In the genomic region with DNA sequence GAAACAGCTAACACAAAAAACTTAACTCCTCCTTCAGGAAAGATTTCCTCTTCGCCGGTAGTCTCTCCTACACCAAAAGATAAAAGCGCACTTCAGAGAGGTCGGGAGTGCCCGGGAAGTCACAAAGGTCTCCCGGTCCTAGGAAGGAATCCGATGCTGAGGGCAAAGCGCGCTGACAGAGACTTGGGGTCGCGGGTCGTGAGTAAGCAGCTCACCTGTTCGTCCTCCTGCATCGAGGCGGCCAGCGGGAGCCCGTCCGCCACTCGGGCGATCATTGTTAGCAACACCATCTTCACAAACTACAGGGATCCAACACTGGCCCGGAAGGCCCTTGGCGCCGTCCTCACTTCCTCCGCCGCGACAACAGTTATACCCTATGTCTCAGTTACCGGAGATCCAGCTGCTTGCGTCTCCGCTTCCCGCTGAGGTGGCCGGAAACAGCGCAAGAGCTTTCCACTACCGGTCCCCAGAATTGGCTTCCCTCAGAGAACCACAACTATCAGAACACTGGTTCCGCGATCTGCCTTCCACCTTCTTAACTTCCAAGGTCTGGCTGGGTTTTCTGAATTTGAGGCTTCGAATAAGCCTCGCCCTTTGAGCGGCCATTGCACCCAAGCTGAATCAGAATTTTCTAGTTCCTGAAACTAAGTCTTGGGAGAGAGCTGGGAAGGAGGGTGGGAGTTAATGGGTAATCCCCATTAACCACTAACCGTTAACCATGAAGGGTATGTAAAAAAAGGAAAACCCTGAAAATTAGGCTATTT, we compare ENCODE assay signal across 8 cellular contexts. TPM values are rescaled to one million over a fixed set of nuclear protein-coding genes. Genes with fewer than 3 reads are reported as not detected.
DNase-seq lines count a peak whose midpoint lies in the region; ATAC-seq and TF ChIP-seq lines count a peak whose summit lies in the region.

A gene (minus strand): TSS at position 429 of the 764 bp plus-strand sequence. CDS start 139 bp downstream, at position 290.

- DNase-seq in NCI-H1105 (lab: John Stamatoyannopoulos, UW) (peak; percentile 92), SKM-1 (lab: John Stamatoyannopoulos, UW; ENCODE audit: unreplicated experiment) (peak; percentile 93), glutamatergic neuron (peak; percentile 83), osteoblast (ENCODE audit: insufficient read length, low spot score, missing footprints) (peak; percentile 86), testis (peak; percentile 91)
- peak; percentile 88 to 91 for DNase-seq in activated naive CD4-positive, alpha-beta T cell treated with anti-CD3 and anti-CD28 coated beads, Interleukin-2, amount 50 U/mL, for 72 hours (ENCODE audit: low spot score in 2 of 2)

- H3K4me1 ChIP-seq in osteoblast (ENCODE audit: insufficient read depth, low read length) (peaks cover 25% of the 10 kb centered on the region), testis (peaks cover 7% of the 10 kb centered on the region)

- peak within 1 kb of the TSS; percentile 92 for H3K4me3 ChIP-seq in osteoblast (ENCODE audit: insufficient read depth, low read length)
- H3K4me3 ChIP-seq in testis: peak within 1 kb of the TSS; percentile 85 to 89

- TF ChIP-seq CTCF in glutamatergic neuron (IDR thresholded peaks at IDR 0.05; ENCODE audit: partially characterized antibody, unreplicated experiment) (no peak), osteoblast (IDR thresholded peaks at IDR 0.05; ENCODE audit: extremely low read depth, low read depth, low read length) (no peak), testis (IDR thresholded peaks at IDR 0.05) (peak in 1 of 3 experiments; percentile 10)

- peak; percentile 99 for ATAC-seq in HG02642 (IDR thresholded peaks at IDR 0.05; ENCODE audit: poor library complexity, unreplicated experiment)
- ATAC-seq in activated naive CD4-positive, alpha-beta T cell treated with anti-CD3 and anti-CD28 coated beads, Interleukin-2, amount 50 U/mL, for 72 hours: peak; percentile 99 to 100

- peak within 1 kb of the TSS; percentile 99 for H3K4me3 Mint-ChIP-seq in glutamatergic neuron (ENCODE audit: unreplicated experiment)

- H3K27me3 Mint-ChIP-seq in glutamatergic neuron (ENCODE audit: unreplicated experiment): peaks cover 4% of the 10 kb centered on the region

- peak within 1 kb of the TSS; percentile 79 for H3K4me2 ChIP-seq in osteoblast (ENCODE audit: insufficient read depth, low read length)

- H3K9me3 ChIP-seq in osteoblast (ENCODE audit: low read depth, low read length) (no peaks in the 10 kb centered on the region), testis (no peaks in the 10 kb centered on the region)

- H3K36me3 ChIP-seq in osteoblast (ENCODE audit: insufficient read depth, low read length) (no peaks in the 10 kb centered on the region), testis (ENCODE audit: low read depth, missing control alignments) (no peaks in the 10 kb centered on the region)

- TF ChIP-seq POLR2A in GM10847 (IDR thresholded peaks at IDR 0.05; ENCODE audit: extremely low read depth, insufficient read length) (peak; percentile 87), testis (IDR thresholded peaks at IDR 0.05) (peak; percentile 68)

- intact Hi-C loops in testis (cut with DNase I; ENCODE audit: low total_unique reads): no loop called here

- peak within 1 kb of the TSS; percentile 89 for H2AFZ ChIP-seq in osteoblast (ENCODE audit: low read length)

- peaks cover 11 to 13% of the 10 kb centered on the region in 2 donors for H3K36me3 Mint-ChIP-seq in activated naive CD4-positive, alpha-beta T cell treated with anti-CD3 and anti-CD28 coated beads, Interleukin-2, amount 50 U/mL, for 72 hours
- H3K36me3 Mint-ChIP-seq in glutamatergic neuron (ENCODE audit: unreplicated experiment): no peaks in the 10 kb centered on the region

- H3K9me3 Mint-ChIP-seq in activated naive CD4-positive, alpha-beta T cell treated with anti-CD3 and anti-CD28 coated beads, Interleukin-2, amount 50 U/mL, for 72 hours: no peaks in the 10 kb centered on the region
- peaks cover 13% of the 10 kb centered on the region for H3K9me3 Mint-ChIP-seq in glutamatergic neuron (ENCODE audit: unreplicated experiment)

- WGBS in testis, 2 donors: 2% methylated on average over 31 to 39 of the region's 39 CpGs

- peaks cover 21% of the 10 kb centered on the region for H3K4me1 Mint-ChIP-seq in glutamatergic neuron (ENCODE audit: low read depth, unreplicated experiment)

- peaks cover 35% of the 10 kb centered on the region for H3K79me2 ChIP-seq in osteoblast (ENCODE audit: insufficient read depth, low read length)

- H3K27ac Mint-ChIP-seq in activated naive CD4-positive, alpha-beta T cell treated with anti-CD3 and anti-CD28 coated beads, Interleukin-2, amount 50 U/mL, for 72 hours: peak within 1 kb of the TSS; percentile 99 to 100
- peak within 1 kb of the TSS; percentile 99 for H3K27ac Mint-ChIP-seq in glutamatergic neuron (ENCODE audit: unreplicated experiment)

- H3K27me3 ChIP-seq in osteoblast (ENCODE audit: insufficient read depth, low read length): no peaks in the 10 kb centered on the region
- no peaks in the 10 kb centered on the region for H3K27me3 ChIP-seq in testis

- H3K27ac ChIP-seq in osteoblast (ENCODE audit: low read depth, low read length) (peak within 1 kb of the TSS; percentile 99), testis (peak within 1 kb of the TSS; percentile 91 to 94)

- H4K20me1 ChIP-seq in osteoblast (ENCODE audit: insufficient read depth, low read length): no peaks in the 10 kb centered on the region

RNA-seq across cellular contexts. Expression of the gene that starts here (rescaled TPM):
- 10 to 100 TPM; 21.2 to 31.1 TPM for total RNA-seq in activated naive CD4-positive, alpha-beta T cell treated with anti-CD3 and anti-CD28 coated beads, Interleukin-2, amount 50 U/mL, for 72 hours
- total RNA-seq in glutamatergic neuron (ENCODE audit: unreplicated experiment) (28.4 TPM), osteoblast (95.2 and 118 TPM in 2 replicates), testis (10 to 100 TPM; 26.9 to 30.6 TPM)
- polyA plus RNA-seq in testis (ENCODE audit: insufficient read depth, low read depth, low replicate concordance): 19.2 TPM

Comparison
In these comparisons a context has a peak if more than half of its experiments do, and no peak if none do; other contexts are left out.
1. Peak in every context shown above with its lines: DNase-seq, ATAC-seq, H3K4me3 ChIP-seq and H3K27ac ChIP-seq.